24 cellular contexts compared by ENCODE assay signal in genomic region chr7:106471021-106471420, GRCh38.
DNase-seq lines count a peak whose midpoint lies in the region; ATAC-seq, FAIRE-seq and TF ChIP-seq lines count a peak whose summit lies in the region.
"Had no signal": no experiment of that assay in that cellular context is flagged by ENCODE, and none has a peak within 500 bp of the region (broad histone marks: within the 10 kb centered on the region; RNA-seq: fewer than 3 reads in every experiment).

No MANE protein-coding gene starts in this region.

- peak; percentile 84 for FAIRE-seq in GM19239 (lab: Jason Lieb, UNC)
- FAIRE-seq: A204.1, GM12878, H54 had no signal

- H3K4me3 Mint-ChIP-seq in activated T-cell treated with anti-CD3 and anti-CD28 coated beads, Interleukin-2, amount 50 U/mL, for 4 hours = peak overlapping the region; percentile 3
- no peak overlapping the region for H3K4me3 Mint-ChIP-seq in activated T-cell treated with anti-CD3 and anti-CD28 coated beads, Interleukin-2, amount 50 U/mL, for 72 hours
- H3K4me3 Mint-ChIP-seq in GM23338 = no peak overlapping the region
- no peak overlapping the region for H3K4me3 Mint-ChIP-seq in activated naive CD8-positive, alpha-beta T cell treated with anti-CD3 and anti-CD28 coated beads, Interleukin-2, amount 50 U/mL, for 24 hours
- H3K4me3 Mint-ChIP-seq: CD4-positive, CD25-positive, alpha-beta regulatory T cell; CD8-positive, alpha-beta memory T cell; HFFc6 had no signal

- H3K4me1 Mint-ChIP-seq in activated T-cell treated with anti-CD3 and anti-CD28 coated beads, Interleukin-2, amount 50 U/mL, for 4 hours (ENCODE audit: low read depth) = peaks cover 17% of the 10 kb centered on the region
- peaks cover 12% of the 10 kb centered on the region for H3K4me1 Mint-ChIP-seq in activated T-cell treated with anti-CD3 and anti-CD28 coated beads, Interleukin-2, amount 50 U/mL, for 72 hours (ENCODE audit: low read depth)
- peaks cover 27% of the 10 kb centered on the region for H3K4me1 Mint-ChIP-seq in GM23338
- peaks cover 39% of the 10 kb centered on the region for H3K4me1 Mint-ChIP-seq in activated naive CD8-positive, alpha-beta T cell treated with anti-CD3 and anti-CD28 coated beads, Interleukin-2, amount 50 U/mL, for 24 hours
- H3K4me1 Mint-ChIP-seq: CD4-positive, CD25-positive, alpha-beta regulatory T cell; CD8-positive, alpha-beta memory T cell had no signal

- H3F3A ChIP-seq in GM23338 (replicated peaks; ENCODE audit: low read depth) = no peaks in the 10 kb centered on the region
- no peaks in the 10 kb centered on the region for H3F3A ChIP-seq in PC-9 (ENCODE audit: insufficient read depth, low read depth)

- no peaks in the 10 kb centered on the region for H3K36me3 ChIP-seq in GM23338 (ENCODE audit: insufficient read depth)
- no peaks in the 10 kb centered on the region for H3K36me3 ChIP-seq in PC-9 (ENCODE audit: low read depth)
- no peaks in the 10 kb centered on the region for H3K36me3 ChIP-seq in H7 (replicated peaks; ENCODE audit: control insufficient read depth, insufficient read depth, low read length)
- H3K36me3 ChIP-seq: BE2C had no signal

- peak in 1 of 2 donors; percentile 28 for ATAC-seq in activated T-cell treated with anti-CD3 and anti-CD28 coated beads, Interleukin-2, amount 50 U/mL, for 4 hours
- no peak for ATAC-seq in activated T-cell treated with anti-CD3 and anti-CD28 coated beads, Interleukin-2, amount 50 U/mL, for 72 hours (replicated peaks in 1 of 2)
- ATAC-seq in GM23338 = no peak
- ATAC-seq in activated naive CD8-positive, alpha-beta T cell treated with anti-CD3 and anti-CD28 coated beads, Interleukin-2, amount 50 U/mL, for 24 hours = peak; percentile 79
- ATAC-seq: GM12878, HCT116 had no signal

- BruUV-seq in PC-9 (replicated peaks; lab: Mats Ljungman, UMichigan) = no TSS peak

- H2AFZ ChIP-seq in GM23338 (peak overlapping the region; percentile 40; the same call in 1 of the 2 replicates), PC-9 (no peak overlapping the region)

- CTCF ChIA-PET in PC-9 (lab: Charles Lee) = no interaction called here

- TF ChIP-seq CTCF in GM23338 (conservative IDR thresholded peaks at IDR 0.05; ENCODE audit: low read depth in 2 of 2) (no peak), PC-9 (conservative IDR thresholded peaks at IDR 0.05) (no peak)

- H3K36me3 Mint-ChIP-seq in activated T-cell treated with anti-CD3 and anti-CD28 coated beads, Interleukin-2, amount 50 U/mL, for 4 hours (ENCODE audit: insufficient read depth) = no peaks in the 10 kb centered on the region
- peaks cover 2 to 6% of the 10 kb centered on the region in 2 donors for H3K36me3 Mint-ChIP-seq in activated T-cell treated with anti-CD3 and anti-CD28 coated beads, Interleukin-2, amount 50 U/mL, for 72 hours (ENCODE audit: insufficient read depth in 2 of 2)
- H3K36me3 Mint-ChIP-seq in GM23338 (ENCODE audit: low read depth) = no peaks in the 10 kb centered on the region
- H3K36me3 Mint-ChIP-seq in activated naive CD8-positive, alpha-beta T cell treated with anti-CD3 and anti-CD28 coated beads, Interleukin-2, amount 50 U/mL, for 24 hours (ENCODE audit: low read depth) = peaks cover 6% of the 10 kb centered on the region
- H3K36me3 Mint-ChIP-seq: CD4-positive, CD25-positive, alpha-beta regulatory T cell; CD8-positive, alpha-beta memory T cell had no signal

- no peaks in the 10 kb centered on the region for H3K27me3 ChIP-seq in GM23338 (ENCODE audit: insufficient read depth)
- H3K27me3 ChIP-seq in PC-9 (ENCODE audit: insufficient read depth, low read depth) = no peaks in the 10 kb centered on the region
- H3K27me3 ChIP-seq in H7 (ENCODE audit: control insufficient read depth, insufficient read depth, low read length) = no peaks in the 10 kb centered on the region
- H3K27me3 ChIP-seq: BE2C had no signal

- H3K79me2 ChIP-seq in GM23338 (replicated peaks; ENCODE audit: insufficient read depth) (no peaks in the 10 kb centered on the region), PC-9 (ENCODE audit: low read depth) (no peaks in the 10 kb centered on the region)

- H4K20me1 ChIP-seq in GM23338 (replicated peaks; ENCODE audit: insufficient read depth) = no peaks in the 10 kb centered on the region
- H4K20me1 ChIP-seq in PC-9 (ENCODE audit: insufficient read depth) = no peaks in the 10 kb centered on the region

- no peak overlapping the region for H3K27ac ChIP-seq in GM23338 (ENCODE audit: low read depth)
- no peak overlapping the region for H3K27ac ChIP-seq in PC-9
- H3K27ac ChIP-seq: HL-60 had no signal

- POLR2A ChIA-PET in PC-9 (lab: Charles Lee; ENCODE audit: unreplicated experiment) = no interaction called here

- H3K27me3 Mint-ChIP-seq in activated T-cell treated with anti-CD3 and anti-CD28 coated beads, Interleukin-2, amount 50 U/mL, for 4 hours (ENCODE audit: low read depth) = peaks cover 6% of the 10 kb centered on the region
- peaks cover 53% of the 10 kb centered on the region for H3K27me3 Mint-ChIP-seq in activated T-cell treated with anti-CD3 and anti-CD28 coated beads, Interleukin-2, amount 50 U/mL, for 72 hours (ENCODE audit: low read depth)
- peaks cover 1% of the 10 kb centered on the region for H3K27me3 Mint-ChIP-seq in GM23338 (ENCODE audit: insufficient read depth, low read depth, poor library complexity)
- H3K27me3 Mint-ChIP-seq in activated naive CD8-positive, alpha-beta T cell treated with anti-CD3 and anti-CD28 coated beads, Interleukin-2, amount 50 U/mL, for 24 hours = peaks cover 15% of the 10 kb centered on the region

- intact Hi-C loops in PC-9 (cut with micrococcal nuclease; ENCODE audit: unreplicated experiment) = no loop called here

- no peaks in the 10 kb centered on the region; the same call in 1 of the 2 replicates for H3K9me3 ChIP-seq in PC-9 (ENCODE audit: insufficient read depth, low read depth)
- H3K9me3 ChIP-seq: BE2C had no signal

- no peaks in the 10 kb centered on the region for H3K9me3 Mint-ChIP-seq in activated T-cell treated with anti-CD3 and anti-CD28 coated beads, Interleukin-2, amount 50 U/mL, for 4 hours
- no peaks in the 10 kb centered on the region for H3K9me3 Mint-ChIP-seq in activated T-cell treated with anti-CD3 and anti-CD28 coated beads, Interleukin-2, amount 50 U/mL, for 72 hours
- H3K9me3 Mint-ChIP-seq in GM23338 = no peaks in the 10 kb centered on the region
- peaks cover 20% of the 10 kb centered on the region for H3K9me3 Mint-ChIP-seq in activated naive CD8-positive, alpha-beta T cell treated with anti-CD3 and anti-CD28 coated beads, Interleukin-2, amount 50 U/mL, for 24 hours
- H3K9me3 Mint-ChIP-seq: CD8-positive, alpha-beta memory T cell; HFFc6 had no signal

- H3K4me3 ChIP-seq in GM23338 (no peak overlapping the region), PC-9 (no peak overlapping the region), H7 (ENCODE audit: insufficient read depth, low read depth, low read length) (no peak overlapping the region)
- H3K4me3 ChIP-seq: GM12878 had no signal

- H3K4me1 ChIP-seq in GM23338 (ENCODE audit: insufficient read depth) (peaks cover 7% of the 10 kb centered on the region; the same call in 1 of the 2 replicates), PC-9 (replicated peaks; ENCODE audit: insufficient read depth) (no peaks in the 10 kb centered on the region)
- H3K4me1 ChIP-seq: BE2C had no signal

- no peak overlapping the region for H3K27ac Mint-ChIP-seq in activated T-cell treated with anti-CD3 and anti-CD28 coated beads, Interleukin-2, amount 50 U/mL, for 72 hours
- H3K27ac Mint-ChIP-seq in GM23338 = no peak overlapping the region
- peak overlapping the region; percentile 83 for H3K27ac Mint-ChIP-seq in activated naive CD8-positive, alpha-beta T cell treated with anti-CD3 and anti-CD28 coated beads, Interleukin-2, amount 50 U/mL, for 24 hours
- H3K27ac Mint-ChIP-seq: CD4-positive, CD25-positive, alpha-beta regulatory T cell; CD8-positive, alpha-beta memory T cell; HFFc6 had no signal

- peaks cover 21% of the 10 kb centered on the region for H3K9me2 ChIP-seq in GM23338 (ENCODE audit: insufficient read depth)
- H3K9me2 ChIP-seq in PC-9 (ENCODE audit: insufficient read depth) = no peaks in the 10 kb centered on the region

- H3K4me2 ChIP-seq in GM23338 (no peak overlapping the region), PC-9 (no peak overlapping the region)

- no peak for DNase-seq in activated T-cell treated with anti-CD3 and anti-CD28 coated beads, Interleukin-2, amount 50 U/mL, for 4 hours
- DNase-seq in activated T-cell treated with anti-CD3 and anti-CD28 coated beads, Interleukin-2, amount 50 U/mL, for 72 hours = no peak
- DNase-seq in GM19239 (ENCODE audit: insufficient read length, low spot score) (no peak), GM23338 (ENCODE audit: low spot score) (no peak), PC-9 (no peak), NCI-H2227 (lab: John Stamatoyannopoulos, UW; ENCODE audit: unreplicated experiment) (no peak), H7 (no peak)
- DNase-seq in activated naive CD8-positive, alpha-beta T cell treated with anti-CD3 and anti-CD28 coated beads, Interleukin-2, amount 50 U/mL, for 24 hours = no peak
- DNase-seq: ACHN; BE2C; C1 segment of cervical spinal cord; CD4-positive, CD25-positive, alpha-beta regulatory T cell; CD8-positive, alpha-beta memory T cell; COR-L47; DMS 273 treated with DMSO at 0.1 percent for 48 hours; DMS53; DND-41; EL; HFFc6 had no signal

TF ChIP-seq in GM23338, 12 proteins besides CTCF, POLR2A, EP300 and RAD21 (continues in another document):
- no peak for TF ChIP-seq EZH2phosphoT487 (IDR thresholded peaks at IDR 0.05; ENCODE audit: unreplicated experiment)
- TF ChIP-seq EZH2 (IDR thresholded peaks at IDR 0.05; ENCODE audit: low read depth, unreplicated experiment) = no peak
- TF ChIP-seq JUNB (IDR thresholded peaks at IDR 0.05; ENCODE audit: unreplicated experiment) = no peak
